Comparison of ENCODE assay signal across 26 cellular contexts in genomic region chr6:24799541-24799915, GRCh38. TPM values are rescaled to one million over a fixed set of nuclear protein-coding genes. Genes with fewer than 3 reads are reported as not detected.
A peak's percentile ranks its signal among the peaks of the same experiment; 100 is the strongest.
DNase-seq lines count a peak whose midpoint lies in the region; ATAC-seq and TF ChIP-seq lines count a peak whose summit lies in the region.
"Had no signal": no experiment of that assay in that cellular context is flagged by ENCODE, and none has a peak within 500 bp of the region (broad histone marks: within the 10 kb centered on the region; RNA-seq: fewer than 3 reads in every experiment).

No MANE protein-coding gene starts in this region.

- H3K36me3 ChIP-seq in HEK293 (ENCODE audit: control insufficient read depth in 2 of 2, insufficient read depth in 1 of 2, low read length in 2 of 2) = no peaks in the 10 kb centered on the region
- H3K36me3 ChIP-seq: left ventricle myocardium inferior, vagina had no signal

- intact Hi-C loops in activated CD4-positive, alpha-beta T cell treated with anti-CD3 and anti-CD28 coated beads, Interleukin-2, amount 10 ng/mL, durations not matched to agents 24 days and 14 days (cut with micrococcal nuclease) = no loop called here
- intact Hi-C loops in activated CD8-positive, alpha-beta T cell treated with anti-CD3 and anti-CD28 coated beads for 36 hours (cut with micrococcal nuclease) = loop anchor here (5.0 kb wide), 1 partner anchor 218 kb away; no protein-coding TSS in a partner anchor

- POLR2A ChIA-PET in HEK293 (lab: Yijun Ruan, JAX) = no interaction called here
- POLR2A ChIA-PET in activated CD8-positive, alpha-beta T cell treated with anti-CD3 and anti-CD28 coated beads for 36 hours (lab: Charles Lee) = interaction anchor here (0.5 to 2.5 kb wide), 4 partner anchors 8 to 65 kb away, joined by 3 to 8 read pairs (median 4); no protein-coding TSS in a partner anchor

- no peaks in the 10 kb centered on the region for H3K9me3 ChIP-seq in HEK293 (ENCODE audit: control insufficient read depth, insufficient read depth, low read depth, low read length)
- H3K9me3 ChIP-seq: A549, BLaER1, left ventricle myocardium inferior, neutrophil, vagina had no signal

- no peaks in the 10 kb centered on the region for H3K27me3 Mint-ChIP-seq in activated CD4-positive, alpha-beta T cell treated with anti-CD3 and anti-CD28 coated beads, Interleukin-2, amount 10 ng/mL, durations not matched to agents 24 days and 14 days
- no peaks in the 10 kb centered on the region for H3K27me3 Mint-ChIP-seq in activated CD8-positive, alpha-beta T cell treated with anti-CD3 and anti-CD28 coated beads for 36 hours
- H3K27me3 Mint-ChIP-seq: activated T-helper 17 cell treated with anti-CD3 and anti-CD28 coated beads, Interleukin-2, amount 50 U/mL, for 72 hours had no signal

- no peak overlapping the region for H3K27ac ChIP-seq in HEK293 (ENCODE audit: extremely low read depth, low read depth, low read length)
- H3K27ac ChIP-seq: A549, BLaER1, HL-60, left ventricle myocardium inferior, neutrophil, vagina, VCaP had no signal

- H3K4me3 ChIP-seq in HEK293 (ENCODE audit: low read depth, low read length) = no peak overlapping the region
- H3K4me3 ChIP-seq: A549, BLaER1, left ventricle myocardium inferior, vagina had no signal

- H3K4me1 Mint-ChIP-seq in activated CD4-positive, alpha-beta T cell treated with anti-CD3 and anti-CD28 coated beads, Interleukin-2, amount 10 ng/mL, durations not matched to agents 24 days and 14 days = peaks cover 19% of the 10 kb centered on the region
- H3K4me1 Mint-ChIP-seq in activated CD8-positive, alpha-beta T cell treated with anti-CD3 and anti-CD28 coated beads for 36 hours (ENCODE audit: low read depth) = peaks cover 30% of the 10 kb centered on the region

- CTCF ChIA-PET in HEK293 (lab: Yijun Ruan, JAX) = interaction anchor here (0.7 kb wide), 1 partner anchor 618 kb away, joined by 5 read pairs; no protein-coding TSS in a partner anchor
- CTCF ChIA-PET in activated CD8-positive, alpha-beta T cell treated with anti-CD3 and anti-CD28 coated beads for 36 hours (lab: Charles Lee) = no interaction called here

- H3K9me3 Mint-ChIP-seq in activated CD4-positive, alpha-beta T cell treated with anti-CD3 and anti-CD28 coated beads, Interleukin-2, amount 10 ng/mL, durations not matched to agents 24 days and 14 days = no peaks in the 10 kb centered on the region
- H3K9me3 Mint-ChIP-seq in activated CD8-positive, alpha-beta T cell treated with anti-CD3 and anti-CD28 coated beads for 36 hours = peaks cover 1% of the 10 kb centered on the region
- H3K9me3 Mint-ChIP-seq: activated T-helper 17 cell treated with anti-CD3 and anti-CD28 coated beads, Interleukin-2, amount 50 U/mL, for 72 hours; endodermal cell; H9 had no signal

- ATAC-seq in activated CD8-positive, alpha-beta T cell treated with anti-CD3 and anti-CD28 coated beads for 36 hours = no peak
- no peak for ATAC-seq in HG02884 (IDR thresholded peaks at IDR 0.05; ENCODE audit: unreplicated experiment)
- ATAC-seq in HG02571 (IDR thresholded peaks at IDR 0.05; ENCODE audit: unreplicated experiment) = no peak
- ATAC-seq: A549; activated T-helper 17 cell treated with anti-CD3 and anti-CD28 coated beads, Interleukin-2, amount 50 U/mL, for 72 hours; Right ventricle myocardium inferior had no signal

- H3K27ac Mint-ChIP-seq in activated CD4-positive, alpha-beta T cell treated with anti-CD3 and anti-CD28 coated beads, Interleukin-2, amount 10 ng/mL, durations not matched to agents 24 days and 14 days = peak overlapping the region; percentile 14
- H3K27ac Mint-ChIP-seq in activated CD8-positive, alpha-beta T cell treated with anti-CD3 and anti-CD28 coated beads for 36 hours = peak overlapping the region; percentile 22
- H3K27ac Mint-ChIP-seq: activated T-helper 17 cell treated with anti-CD3 and anti-CD28 coated beads, Interleukin-2, amount 50 U/mL, for 72 hours; endodermal cell; H9 had no signal

- H3K4me3 Mint-ChIP-seq in activated CD4-positive, alpha-beta T cell treated with anti-CD3 and anti-CD28 coated beads, Interleukin-2, amount 10 ng/mL, durations not matched to agents 24 days and 14 days = no peak overlapping the region
- H3K4me3 Mint-ChIP-seq in activated CD8-positive, alpha-beta T cell treated with anti-CD3 and anti-CD28 coated beads for 36 hours = no peak overlapping the region
- H3K4me3 Mint-ChIP-seq: activated T-helper 17 cell treated with anti-CD3 and anti-CD28 coated beads, Interleukin-2, amount 50 U/mL, for 72 hours; endodermal cell; H9 had no signal

- no peaks in the 10 kb centered on the region for H3K4me1 ChIP-seq in HEK293 (ENCODE audit: control insufficient read depth, insufficient read depth, low read length)
- H3K4me1 ChIP-seq: BLaER1, left ventricle myocardium inferior, vagina had no signal

- DNase-seq in activated CD4-positive, alpha-beta T cell treated with anti-CD3 and anti-CD28 coated beads, Interleukin-2, amount 10 ng/mL, durations not matched to agents 24 days and 14 days = no peak
- DNase-seq in activated CD4-positive, alpha-beta T cell treated with anti-CD3 and anti-CD28 coated beads, Interleukin-2, amount 50 U/mL, for 48 hours = no peak
- DNase-seq in activated CD8-positive, alpha-beta T cell treated with anti-CD3 and anti-CD28 coated beads for 36 hours = no peak
- DNase-seq in myocyte (ENCODE audit: low read depth) (peak; percentile 12), NCI-H226 (no peak)
- DNase-seq: DMS 273 treated with DMSO at 0.1 percent for 48 hours; endodermal cell; H9; left ventricle myocardium inferior; NCI-H187; NCI-H524 treated with DMSO at 0.1 percent for 48 hours; stimulated activated CD4-positive, alpha-beta T cell treated with anti-CD3 and anti-CD28 coated beads, Interleukin-12 subunit alpha, Interleukin-12 subunit beta, amount 100 ng/mL, for 4 hours had no signal

- H3K36me3 Mint-ChIP-seq in activated CD4-positive, alpha-beta T cell treated with anti-CD3 and anti-CD28 coated beads, Interleukin-2, amount 10 ng/mL, durations not matched to agents 24 days and 14 days (ENCODE audit: low read depth) = peaks cover 21% of the 10 kb centered on the region
- H3K36me3 Mint-ChIP-seq in activated CD8-positive, alpha-beta T cell treated with anti-CD3 and anti-CD28 coated beads for 36 hours (ENCODE audit: low read depth) = peaks cover 7% of the 10 kb centered on the region

- TF ChIP-seq CTCF in HEK293 (tag by site-specific recombination; IDR thresholded peaks at IDR 0.05) = no peak
- TF ChIP-seq CTCF in activated CD8-positive, alpha-beta T cell treated with anti-CD3 and anti-CD28 coated beads for 36 hours (IDR thresholded peaks at IDR 0.05) = no peak

TF ChIP-seq in HEK293, 187 proteins besides CTCF, POLR2A, EP300 and RAD21:
- no peak for TF ChIP-seq ZFHX2 (tag by site-specific recombination; conservative IDR thresholded peaks at IDR 0.05)
- TF ChIP-seq PRDM1 (tag by site-specific recombination; IDR thresholded peaks at IDR 0.05) = peak; percentile 71; the same call in 1 of the 2 replicates

RNA-seq across cellular contexts. Expression of gene ARMH2, which starts 0.8 kb away (rescaled TPM):
- 0.30 and 0.31 TPM in 2 replicates for total RNA-seq in activated CD4-positive, alpha-beta T cell treated with anti-CD3 and anti-CD28 coated beads, Interleukin-2, amount 10 ng/mL, durations not matched to agents 24 days and 14 days
- under 1 TPM in 1 of 2 experiments, not detected in 1; 0.40 TPM for total RNA-seq in activated CD8-positive, alpha-beta T cell treated with anti-CD3 and anti-CD28 coated beads for 36 hours
- total RNA-seq in myocyte = not detected in 2 replicates
- not detected for polyA plus RNA-seq in myocyte (2012)
- total RNA-seq: chondrocyte, endodermal cell, fibroblast of lung, H9, left ventricle myocardium inferior, Right ventricle myocardium inferior, temporal lobe, vagina had no signal
- polyA plus RNA-seq: A549, fibroblast of lung had no signal

RNA-seq across cellular contexts. Expression of gene GMNN, which starts 24.8 kb away (rescaled TPM):
- total RNA-seq in activated CD4-positive, alpha-beta T cell treated with anti-CD3 and anti-CD28 coated beads, Interleukin-2, amount 10 ng/mL, durations not matched to agents 24 days and 14 days = 71.0 and 76.8 TPM in 2 replicates
- 10 to 100 TPM; 69.2 to 72.6 TPM for total RNA-seq in activated CD8-positive, alpha-beta T cell treated with anti-CD3 and anti-CD28 coated beads for 36 hours
- 7.5 and 12.1 TPM in 2 replicates for total RNA-seq in myocyte
- 6.6 TPM for polyA plus RNA-seq in myocyte (2012)
